Comparison of ENCODE assay signal across 14 cellular contexts in the genomic region with DNA sequence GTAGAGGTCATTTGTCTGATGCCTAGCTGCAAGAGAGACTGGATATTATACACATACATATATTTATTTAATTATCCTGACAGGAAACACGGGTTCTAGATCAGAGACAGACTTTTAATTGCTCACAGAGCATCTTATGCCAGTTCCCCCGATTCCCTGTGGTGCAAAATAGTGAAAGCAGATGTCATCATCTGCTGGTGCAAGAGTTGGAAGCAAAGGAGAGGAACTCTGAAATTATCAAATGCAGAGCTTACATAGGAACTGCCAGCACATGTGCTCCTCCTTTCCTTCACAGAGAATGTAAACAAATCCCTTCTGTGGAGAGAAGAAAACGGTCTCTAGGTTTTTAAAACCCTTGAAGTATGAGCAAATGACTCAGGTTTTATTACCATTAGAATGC.
"Had no signal": no experiment of that assay in that cellular context is flagged by ENCODE, and none has a peak within 500 bp of the region (broad histone marks: within the 10 kb centered on the region; RNA-seq: fewer than 3 reads in every experiment).

No MANE protein-coding gene starts in this region.

- H3K9me3 ChIP-seq: body of pancreas, lower lobe of right lung, right atrium auricular region had no signal

- H3K27me3 Mint-ChIP-seq: activated B cell treated with CpG ODN at 0.5 μM for 24 hours; activated CD4-positive, alpha-beta T cell treated with anti-CD3 and anti-CD28 coated beads, Interleukin-2, amount 10 ng/mL, durations not matched to agents 24 days and 14 days; activated T-helper 17 cell treated with anti-CD3 and anti-CD28 coated beads, Interleukin-2, amount 50 U/mL, for 72 hours; dendritic cell treated with granulocyte-macrophage colony-stimulating factor and Interleukin-4, amounts not matched to agents 40 ng/mL and 50 ng/mL, for 4 days; naive B cell had no signal

- H3K4me1 ChIP-seq: lower lobe of right lung, right atrium auricular region had no signal

- H3K27me3 ChIP-seq: body of pancreas, right atrium auricular region had no signal

- H3K9me3 Mint-ChIP-seq: activated B cell treated with CpG ODN at 0.5 μM for 24 hours; activated CD4-positive, alpha-beta T cell treated with anti-CD3 and anti-CD28 coated beads, Interleukin-2, amount 10 ng/mL, durations not matched to agents 24 days and 14 days; activated naive CD4-positive, alpha-beta T cell treated with anti-CD3 and anti-CD28 coated beads for 36 hours; activated T-helper 17 cell treated with anti-CD3 and anti-CD28 coated beads, Interleukin-2, amount 50 U/mL, for 72 hours; naive B cell had no signal

- H3K27ac Mint-ChIP-seq: activated B cell treated with CpG ODN at 0.5 μM for 24 hours; activated CD4-positive, alpha-beta T cell treated with anti-CD3 and anti-CD28 coated beads, Interleukin-2, amount 10 ng/mL, durations not matched to agents 24 days and 14 days; activated naive CD4-positive, alpha-beta T cell treated with anti-CD3 and anti-CD28 coated beads for 36 hours; activated T-helper 17 cell treated with anti-CD3 and anti-CD28 coated beads, Interleukin-2, amount 50 U/mL, for 72 hours; dendritic cell treated with granulocyte-macrophage colony-stimulating factor and Interleukin-4, amounts not matched to agents 40 ng/mL and 50 ng/mL, for 4 days; naive B cell had no signal

- H3K4me1 Mint-ChIP-seq: activated B cell treated with CpG ODN at 0.5 μM for 24 hours; activated CD4-positive, alpha-beta T cell treated with anti-CD3 and anti-CD28 coated beads, Interleukin-2, amount 10 ng/mL, durations not matched to agents 24 days and 14 days; activated T-helper 17 cell treated with anti-CD3 and anti-CD28 coated beads, Interleukin-2, amount 50 U/mL, for 72 hours; naive B cell had no signal

- H3K27ac ChIP-seq: body of pancreas, lower lobe of right lung, right atrium auricular region had no signal

- ATAC-seq: activated T-helper 17 cell treated with anti-CD3 and anti-CD28 coated beads, Interleukin-2, amount 50 U/mL, for 72 hours; body of pancreas; left cardiac atrium; lower lobe of right lung had no signal

- H3K4me3 Mint-ChIP-seq: activated B cell treated with CpG ODN at 0.5 μM for 24 hours; activated CD4-positive, alpha-beta T cell treated with anti-CD3 and anti-CD28 coated beads, Interleukin-2, amount 10 ng/mL, durations not matched to agents 24 days and 14 days; activated naive CD4-positive, alpha-beta T cell treated with anti-CD3 and anti-CD28 coated beads for 36 hours; activated T-helper 17 cell treated with anti-CD3 and anti-CD28 coated beads, Interleukin-2, amount 50 U/mL, for 72 hours; dendritic cell treated with granulocyte-macrophage colony-stimulating factor and Interleukin-4, amounts not matched to agents 40 ng/mL and 50 ng/mL, for 4 days; naive B cell had no signal

- DNase-seq: activated B cell treated with CpG ODN at 0.5 μM for 24 hours; activated CD4-positive, alpha-beta T cell treated with anti-CD3 and anti-CD28 coated beads, Interleukin-2, amount 10 ng/mL, durations not matched to agents 24 days and 14 days; activated naive CD4-positive, alpha-beta T cell treated with anti-CD3 and anti-CD28 coated beads for 36 hours; body of pancreas; central memory CD4-positive, alpha-beta T cell; glutamatergic neuron; left cardiac atrium; lower lobe of right lung; naive B cell; posterior cingulate gyrus; small intestine had no signal

- H3K36me3 ChIP-seq: lower lobe of right lung, right atrium auricular region had no signal

- H3K4me3 ChIP-seq: body of pancreas, lower lobe of right lung, right atrium auricular region had no signal
